ENCODE assay signal across 1 cellular context in the genomic region with DNA sequence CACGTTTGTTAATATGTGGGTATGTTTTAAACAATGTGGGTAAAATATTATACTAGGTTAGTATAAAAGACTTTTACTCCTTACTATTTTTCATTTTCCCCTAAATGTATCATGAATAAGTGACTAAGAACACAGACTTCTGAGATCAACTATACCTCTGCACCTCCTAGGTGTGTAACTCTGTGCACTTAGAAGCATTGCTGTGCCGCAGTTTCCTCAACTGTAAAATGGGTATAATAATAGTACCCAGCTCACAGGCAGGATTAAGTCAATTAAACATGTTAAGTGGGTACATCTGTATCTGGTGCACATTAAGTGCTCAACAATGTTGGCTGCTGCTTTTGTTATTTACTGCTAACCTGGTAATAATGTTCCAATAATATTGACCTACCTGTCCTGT.
TF ChIP-seq lines count a peak whose summit lies in the region.

No MANE protein-coding gene starts in this region.

TF ChIP-seq in HepG2, 621 proteins besides CTCF, POLR2A, EP300 and RAD21:
- peak; percentile 56; the same call in 1 of the 2 replicates for TF ChIP-seq ZNF629 (CRISPR knock-in tag; conservative IDR thresholded peaks at IDR 0.05)
- no peak for TF ChIP-seq ZNF883 (CRISPR knock-in tag; IDR thresholded peaks at IDR 0.05; ENCODE audit: not compliant biosample characterization)
TF ChIP-seq in HepG2: peak in this region for 1.
